ENCODE assay signal across 8 cellular contexts in the genomic region with DNA sequence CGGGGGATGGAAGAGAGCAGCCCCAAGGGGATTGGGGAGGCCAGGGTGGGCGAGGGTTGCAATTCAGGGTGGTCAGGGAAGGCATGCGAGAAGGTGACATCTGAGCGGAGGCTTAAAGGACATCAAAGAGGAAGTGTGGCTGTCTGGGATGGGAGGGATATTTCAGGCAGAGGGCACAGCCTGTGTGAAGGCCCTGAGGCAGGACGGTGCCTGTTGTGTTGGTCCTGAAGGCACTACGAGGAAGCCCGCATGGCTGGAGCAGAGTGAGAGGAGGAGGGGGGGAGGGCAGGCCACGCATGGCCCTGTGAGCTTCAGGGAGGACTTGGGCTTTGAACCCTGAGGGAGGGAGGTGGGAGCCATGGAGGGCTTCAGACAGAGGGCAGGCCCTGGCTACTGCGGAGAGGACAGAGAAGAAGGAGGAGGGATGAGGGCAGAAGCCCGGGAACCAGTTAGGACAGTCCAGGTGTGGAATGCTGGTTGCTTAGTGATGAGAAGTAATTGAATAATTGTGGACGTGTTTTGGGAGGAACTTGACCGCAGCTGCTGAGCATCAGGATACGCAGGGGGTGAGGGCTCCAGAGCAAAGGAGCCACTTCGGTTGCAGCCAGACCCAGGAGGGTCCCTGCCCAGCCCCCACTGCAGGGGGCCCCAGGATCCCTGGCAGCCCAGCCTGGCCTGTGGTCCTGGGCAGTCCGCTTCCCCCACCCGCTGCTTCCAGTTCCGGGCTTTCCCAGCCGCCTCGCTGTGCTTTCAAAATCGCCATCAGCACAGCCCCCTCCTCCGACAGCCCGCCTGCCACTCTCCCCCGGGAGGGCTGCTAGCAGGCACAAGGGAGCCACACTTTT. TPM values are rescaled to one million over a fixed set of nuclear protein-coding genes. Genes with fewer than 3 reads are reported as not detected.
DNase-seq lines count a peak whose midpoint lies in the region; ATAC-seq, FAIRE-seq and TF ChIP-seq lines count a peak whose summit lies in the region.

No MANE protein-coding gene starts in this region.

- intact Hi-C loops in left lung (cut with DNase I): no loop called here

- peaks cover 6% of the 10 kb centered on the region for H3K27me3 Mint-ChIP-seq in chondrocyte (ENCODE audit: low read depth)

- H3K27ac Mint-ChIP-seq in chondrocyte (ENCODE audit: unreplicated experiment): peak overlapping the region; percentile 93

- H3K9me3 ChIP-seq in left lung: no peaks in the 10 kb centered on the region
- no peaks in the 10 kb centered on the region for H3K9me3 ChIP-seq in thoracic aorta
- no peaks in the 10 kb centered on the region for H3K9me3 ChIP-seq in small intestine (ENCODE audit: control insufficient read depth, low read depth)
- H3K9me3 ChIP-seq in MM.1S (replicated peaks; ENCODE audit: insufficient read depth, low read length): no peaks in the 10 kb centered on the region

- H3K4me1 Mint-ChIP-seq in chondrocyte (ENCODE audit: low read depth): peaks cover 31% of the 10 kb centered on the region

- H2AFZ ChIP-seq in MM.1S (ENCODE audit: low read length): no peak overlapping the region

- ATAC-seq in left lung (peak; percentile 65), thoracic aorta (ENCODE audit: insufficient number of reproducible peaks, low FRiP score, low read depth) (peak; percentile 61), GM19035 (IDR thresholded peaks at IDR 0.05; ENCODE audit: unreplicated experiment) (no peak)

- no peak overlapping the region for H3K9ac ChIP-seq in MM.1S (ENCODE audit: low read length)

- H3K4me3 Mint-ChIP-seq in chondrocyte (ENCODE audit: unreplicated experiment): peak overlapping the region; percentile 58

- H3K36me3 ChIP-seq in left lung (no peaks in the 10 kb centered on the region), thoracic aorta (no peaks in the 10 kb centered on the region), small intestine (ENCODE audit: control insufficient read depth in 2 of 2, insufficient read depth in 2 of 2, low read length in 2 of 2) (no peaks in the 10 kb centered on the region), MM.1S (replicated peaks; ENCODE audit: insufficient read depth, low read length) (no peaks in the 10 kb centered on the region)

- H4K20me1 ChIP-seq in MM.1S (ENCODE audit: insufficient read depth, low read length): no peaks in the 10 kb centered on the region

- H3K4me1 ChIP-seq in left lung (peaks cover 18 to 21% of the 10 kb centered on the region in 2 donors), thoracic aorta (ENCODE audit: control insufficient read depth in 1 of 2, low read depth in 2 of 2) (peaks cover 11 to 31% of the 10 kb centered on the region in 2 donors), small intestine (ENCODE audit: control insufficient read depth in 2 of 2, insufficient read depth in 1 of 2, low read depth in 1 of 2, low read length in 1 of 2) (no peaks in the 10 kb centered on the region), MM.1S (ENCODE audit: low read length) (no peaks in the 10 kb centered on the region)

- TF ChIP-seq CTCF in chondrocyte (IDR thresholded peaks at IDR 0.05): no peak
- no peak for TF ChIP-seq CTCF in left lung (IDR thresholded peaks at IDR 0.05)
- no peak for TF ChIP-seq CTCF in thoracic aorta (IDR thresholded peaks at IDR 0.05)
- TF ChIP-seq CTCF in MM.1S (IDR thresholded peaks at IDR 0.05; ENCODE audit: low read length): no peak

- no peak for FAIRE-seq in small intestine (lab: Jason Lieb, UNC)

- DNase-seq in GM03348 (ENCODE audit: low spot score) (peak; percentile 75), NCI-H2227 (lab: John Stamatoyannopoulos, UW; ENCODE audit: unreplicated experiment) (peak; percentile 88), chondrocyte (ENCODE audit: low spot score) (no peak), left lung (peak in 1 of 2 donors; percentile 48), thoracic aorta (ENCODE audit: low spot score) (no peak), small intestine (no peak), MM.1S (no peak)

- H3K36me3 Mint-ChIP-seq in chondrocyte (ENCODE audit: low read depth): no peaks in the 10 kb centered on the region

- H3K27me3 ChIP-seq in left lung: peaks cover 0 to 29% of the 10 kb centered on the region in 2 donors
- no peaks in the 10 kb centered on the region for H3K27me3 ChIP-seq in thoracic aorta (replicated peaks; ENCODE audit: insufficient read depth)
- peaks cover 3 to 5% of the 10 kb centered on the region in 2 donors for H3K27me3 ChIP-seq in small intestine (ENCODE audit: control insufficient read depth in 2 of 2, insufficient read depth in 2 of 2, low read length in 2 of 2)
- H3K27me3 ChIP-seq in MM.1S (replicated peaks; ENCODE audit: insufficient read depth, low read length): peaks cover 86% of the 10 kb centered on the region

- H3K79me2 ChIP-seq in MM.1S (ENCODE audit: low read length): no peaks in the 10 kb centered on the region

- H3K4me2 ChIP-seq in MM.1S (ENCODE audit: low read depth, low read length): no peak overlapping the region; the same call in 1 of the 2 replicates

- no peaks in the 10 kb centered on the region for H3K9me3 Mint-ChIP-seq in chondrocyte (ENCODE audit: low read depth)

- H3K4me3 ChIP-seq in left lung: peak overlapping the region in 1 of 2 donors; percentile 23
- H3K4me3 ChIP-seq in thoracic aorta: peak overlapping the region; percentile 70
- no peak overlapping the region for H3K4me3 ChIP-seq in small intestine (ENCODE audit: low read depth in 1 of 2, low read length in 2 of 2)
- no peak overlapping the region for H3K4me3 ChIP-seq in MM.1S (ENCODE audit: low read length)

- H3K9me2 ChIP-seq in MM.1S (replicated peaks; ENCODE audit: insufficient read depth, low read length): no peaks in the 10 kb centered on the region

- H3K27ac ChIP-seq in left lung (peak overlapping the region; percentile 50 to 66), thoracic aorta (peak overlapping the region; percentile 91 to 98), small intestine (ENCODE audit: low read depth in 1 of 2, low read length in 1 of 2) (peak overlapping the region in 1 of 2 donors; percentile 84), MM.1S (ENCODE audit: low read length) (no peak overlapping the region)

- H3F3A ChIP-seq in MM.1S (ENCODE audit: insufficient read depth, low read length): no peaks in the 10 kb centered on the region

- WGBS in small intestine, 3 donors: 5 to 19% (median 19%) methylated on average over 18 to 23 of the region's 23 CpGs

RNA-seq across cellular contexts. Expression of gene TLE6, which starts 6.2 kb away (rescaled TPM):
- 0.36 to 1.1 TPM (median 0.55 TPM) in 3 replicates for total RNA-seq in chondrocyte
- 1 to 10 TPM; 3.3 to 6.9 TPM for total RNA-seq in left lung
- 1 to 10 TPM; 5.3 to 7.8 TPM for total RNA-seq in thoracic aorta
- polyA plus RNA-seq in small intestine: under 1 TPM in 1 of 3 donors, not detected in 2; 1.00 TPM

RNA-seq across cellular contexts. Expression of gene ZNF77, which starts 38.8 kb away (rescaled TPM):
- 2.9 to 4.1 TPM (median 3.6 TPM) in 3 replicates for total RNA-seq in chondrocyte
- total RNA-seq in left lung: 1 to 10 TPM; 3.4 to 4.1 TPM
- 1 to 10 TPM; 1.2 to 4.6 TPM for total RNA-seq in thoracic aorta
- polyA plus RNA-seq in small intestine: 1 to 10 TPM; 1.1 to 2.2 (median 1.6) TPM

RNA-seq across cellular contexts. Expression of gene TLE2, which starts 45.5 kb away (rescaled TPM):
- total RNA-seq in chondrocyte (12.3 to 14.1 TPM (median 13.7 TPM) in 3 replicates), left lung (10 to 100 TPM; 35.2 to 70.5 TPM), thoracic aorta (100 to 1,000 TPM in 1 of 2 donors, 10 to 100 TPM in 1; 46.7 to 154 TPM)
- polyA plus RNA-seq in small intestine: 10 to 100 TPM in 1 of 3 donors, 1 to 10 TPM in 2; 3.8 to 19.2 (median 5.4) TPM

Comparison
In these comparisons a context has a peak if more than half of its experiments do, and no peak if none do; other contexts are left out.
1. DNase-seq: peak in GM03348 (single experiment) and NCI-H2227 (single experiment); none in chondrocyte (single experiment), thoracic aorta (single experiment), small intestine (single experiment) and MM.1S (single experiment).